33 cellular contexts compared by ENCODE assay signal in the genomic region with DNA sequence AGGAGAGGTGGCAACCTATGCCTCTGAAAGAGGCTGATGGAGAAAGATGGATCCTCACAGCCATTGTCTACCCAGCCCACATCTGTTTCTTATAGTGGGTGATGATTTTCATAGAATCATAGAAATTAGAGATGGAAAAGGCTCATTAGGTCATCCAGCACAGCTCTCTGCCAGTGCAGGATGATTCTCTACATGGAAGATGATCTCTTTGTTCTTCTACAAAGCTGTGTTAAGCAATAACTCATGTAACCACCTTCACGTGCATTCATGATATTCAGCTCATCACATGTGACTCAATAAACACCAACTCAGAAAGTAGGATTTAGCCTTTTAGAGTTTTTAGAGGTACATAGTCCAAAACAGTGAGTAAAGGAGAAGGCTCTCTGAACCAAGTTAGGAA.
"Had no signal": no experiment of that assay in that cellular context is flagged by ENCODE, and none has a peak within 500 bp of the region (broad histone marks: within the 10 kb centered on the region; RNA-seq: fewer than 3 reads in every experiment).

No MANE protein-coding gene starts in this region.

- H3K4me1 Mint-ChIP-seq: WTC11 had no signal

- H3K36me3 ChIP-seq: adrenal gland had no signal

- H3K9ac ChIP-seq: KMS-11 had no signal

- DNase-seq: activated CD4-positive, alpha-beta T cell treated with anti-CD3 and anti-CD28 coated beads for 36 hours; activated CD4-positive, alpha-beta T cell treated with anti-CD3 and anti-CD28 coated beads, Interleukin-2, amount 10 ng/mL, durations not matched to agents 7 days and 5 days; activated CD4-positive, alpha-beta T cell treated with anti-CD3 and anti-CD28 coated beads, Interleukin-2, amount 50 U/mL, for 48 hours; activated CD8-positive, alpha-beta T cell treated with anti-CD3 and anti-CD28 coated beads, Interleukin-2, amount 10 ng/mL, durations not matched to agents 7 days and 5 days; activated gamma-delta T cell treated with Interleukin-2 at 50 U/mL for 16 hours; activated naive CD4-positive, alpha-beta T cell treated with anti-CD3 and anti-CD28 coated beads for 36 hours; activated T-cell treated with anti-CD3 and anti-CD28 coated beads for 4 hours; activated T-cell treated with anti-CD3 and anti-CD28 coated beads, Interleukin-2, amount 50 U/mL, for 4 hours; adrenal gland; body of pancreas; caudate nucleus; MM.1S; MV-4-11; NCI-H1092 treated with DMSO at 0.1 percent for 48 hours; NCI-H1417; NCI-H146; NCI-H187; NCI-H2029 treated with DMSO at 0.1 percent for 48 hours; NCI-H2107; NCI-H2171; NCI-H510A; NCI-H526; NCI-H748 treated with DMSO at 0.1 percent for 48 hours; NK-92 treated with Interleukin-12 subunit alpha and Interleukin-12 subunit beta, amount 100 ng/mL, for 24 hours; PC-9; SIG-M5; SW 1271; T1000 had no signal

- H3K27ac Mint-ChIP-seq: activated CD4-positive, alpha-beta T cell treated with anti-CD3 and anti-CD28 coated beads for 36 hours; activated CD4-positive, alpha-beta T cell treated with anti-CD3 and anti-CD28 coated beads, Interleukin-2, amount 10 ng/mL, durations not matched to agents 7 days and 5 days; activated CD8-positive, alpha-beta T cell treated with anti-CD3 and anti-CD28 coated beads, Interleukin-2, amount 10 ng/mL, durations not matched to agents 7 days and 5 days; activated naive CD4-positive, alpha-beta T cell treated with anti-CD3 and anti-CD28 coated beads for 36 hours; activated T-helper 1 cell treated with anti-CD3 and anti-CD28 coated beads, Interleukin-12 subunit alpha, Interleukin-12 subunit beta, Interleukin-2, Interleukin-4 antibody, amounts not matched to agents 30 ng/mL and 10 ng/mL and 1 ng/mL, durations not matched to agents 14 hours and 24 hours and 36 hours; WTC11 had no signal

- H3K27me3 Mint-ChIP-seq: activated CD4-positive, alpha-beta T cell treated with anti-CD3 and anti-CD28 coated beads, Interleukin-2, amount 10 ng/mL, durations not matched to agents 7 days and 5 days had no signal

- H3K4me3 Mint-ChIP-seq: activated CD4-positive, alpha-beta T cell treated with anti-CD3 and anti-CD28 coated beads for 36 hours; activated CD4-positive, alpha-beta T cell treated with anti-CD3 and anti-CD28 coated beads, Interleukin-2, amount 10 ng/mL, durations not matched to agents 7 days and 5 days; activated CD8-positive, alpha-beta T cell treated with anti-CD3 and anti-CD28 coated beads, Interleukin-2, amount 10 ng/mL, durations not matched to agents 7 days and 5 days; activated naive CD4-positive, alpha-beta T cell treated with anti-CD3 and anti-CD28 coated beads for 36 hours; activated T-cell treated with anti-CD3 and anti-CD28 coated beads, Interleukin-2, amount 50 U/mL, for 4 hours; activated T-helper 1 cell treated with anti-CD3 and anti-CD28 coated beads, Interleukin-12 subunit alpha, Interleukin-12 subunit beta, Interleukin-2, Interleukin-4 antibody, amounts not matched to agents 30 ng/mL and 10 ng/mL and 1 ng/mL, durations not matched to agents 14 hours and 24 hours and 36 hours; WTC11 had no signal

- H2AFZ ChIP-seq: PC-9 had no signal

- H3K9me3 Mint-ChIP-seq: activated naive CD4-positive, alpha-beta T cell treated with anti-CD3 and anti-CD28 coated beads for 36 hours; activated T-cell treated with anti-CD3 and anti-CD28 coated beads, Interleukin-2, amount 50 U/mL, for 4 hours; WTC11 had no signal

- H3K36me3 Mint-ChIP-seq: activated naive CD4-positive, alpha-beta T cell treated with anti-CD3 and anti-CD28 coated beads, Interleukin-2, amount 50 U/mL, for 72 hours; WTC11 had no signal

- H3K27ac ChIP-seq: adrenal gland, body of pancreas, KMS-11, PC-9, RWPE1 had no signal

- H3K4me3 ChIP-seq: adrenal gland, body of pancreas, PC-9 had no signal

- H3K27me3 ChIP-seq: adrenal gland, body of pancreas had no signal

- H3K4me1 ChIP-seq: adrenal gland had no signal

- H3K9me3 ChIP-seq: adrenal gland, body of pancreas had no signal

- H3K4me2 ChIP-seq: KMS-11, PC-9 had no signal
